22 cellular contexts compared by ENCODE assay signal in the genomic region with DNA sequence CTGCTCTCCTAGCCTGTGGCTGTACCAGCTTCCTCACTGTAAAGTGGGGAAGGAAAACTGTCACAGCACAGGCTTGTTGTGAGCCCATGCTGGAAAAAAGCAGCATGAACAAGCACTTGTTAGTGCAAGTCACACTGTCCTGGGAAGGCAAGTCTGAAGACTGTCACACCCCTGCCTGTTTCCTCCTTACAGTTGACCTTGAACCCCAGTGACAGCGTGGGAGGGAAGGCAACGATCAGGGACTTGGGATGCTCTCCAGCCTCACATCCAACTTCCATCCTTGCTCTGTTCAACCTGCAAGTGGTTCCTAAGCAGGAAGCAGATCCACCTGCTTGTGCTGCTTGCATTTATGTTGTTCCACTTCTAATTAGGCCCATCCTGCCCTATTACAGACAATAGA.
"Had no signal": no experiment of that assay in that cellular context is flagged by ENCODE, and none has a peak within 500 bp of the region (broad histone marks: within the 10 kb centered on the region; RNA-seq: fewer than 3 reads in every experiment).

No MANE protein-coding gene starts in this region.

- H3K4me1 ChIP-seq: colonic mucosa, esophagus muscularis mucosa, foreskin keratinocyte, gastroesophageal sphincter, heart left ventricle, left lung, prostate gland, thyroid gland had no signal

- ATAC-seq: foreskin keratinocyte; gastroesophageal sphincter; heart left ventricle; left cardiac atrium; left lung; naive thymus-derived CD4-positive, alpha-beta T cell; sciatic nerve; stimulated activated effector memory CD8-positive, alpha-beta T cell treated with anti-CD3 and anti-CD28 coated beads, Interleukin-12 subunit alpha, Interleukin-12 subunit beta, amount 100 ng/mL, for 72 hours had no signal

- H3K36me3 ChIP-seq: colonic mucosa, esophagus muscularis mucosa, gastroesophageal sphincter, heart left ventricle, left lung, neural progenitor cell, prostate gland, right atrium auricular region, stomach, thyroid gland had no signal

- H3K4me3 ChIP-seq: colonic mucosa, esophagus muscularis mucosa, gastroesophageal sphincter, heart left ventricle, hepatocyte, left lung, neural progenitor cell, prostate gland, right atrium auricular region, stomach, thyroid gland had no signal

- DNase-seq: colonic mucosa; effector memory CD4-positive, alpha-beta T cell; foreskin keratinocyte; heart left ventricle; left cardiac atrium; left lung; mesenchymal stem cell; naive thymus-derived CD4-positive, alpha-beta T cell; stimulated activated CD4-positive, alpha-beta T cell treated with anti-CD3 and anti-CD28 coated beads, Interleukin-2, amount 100 ng/mL, for 24 hours; stimulated activated CD4-positive, alpha-beta T cell treated with anti-CD3 and anti-CD28 coated beads, Interleukin-4, amount 100 ng/mL, for 24 hours; stimulated activated naive CD4-positive, alpha-beta T cell treated with Interleukin-2 at 50 U/mL for 16 hours; stomach; thyroid gland; trophoblast cell had no signal

- H3K9me3 ChIP-seq: colonic mucosa, esophagus muscularis mucosa, gastroesophageal sphincter, heart left ventricle, left lung, prostate gland, right atrium auricular region, stomach, thyroid gland had no signal
